2 cellular contexts compared by ENCODE assay signal in the genomic region with DNA sequence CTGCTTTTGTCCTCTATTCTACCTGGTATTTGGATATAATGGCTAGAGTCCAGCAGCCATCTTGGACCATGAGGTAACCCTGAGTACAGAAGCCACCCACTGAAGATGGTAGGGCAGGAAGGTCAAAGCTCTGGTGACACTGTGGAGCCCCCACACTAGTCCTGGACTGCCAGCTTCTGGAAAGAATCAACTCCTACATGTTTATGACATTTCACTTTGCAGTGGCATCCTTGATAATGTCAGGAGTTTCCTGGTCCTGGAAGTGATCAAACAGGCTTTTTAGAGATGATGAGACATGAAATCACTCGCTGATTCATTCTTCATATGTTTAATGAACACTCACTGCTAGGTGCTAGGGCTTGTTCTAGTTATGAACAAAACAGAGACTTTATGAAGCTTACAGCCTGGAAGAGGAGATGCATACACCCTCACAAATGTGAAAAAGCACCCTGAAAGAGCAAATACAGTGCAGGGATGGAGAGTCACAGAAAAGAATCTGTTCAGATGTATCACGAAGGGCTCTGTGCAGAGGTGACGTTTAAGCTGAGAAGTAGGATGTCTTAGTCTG.
A peak's percentile ranks its signal among the peaks of the same experiment; 100 is the strongest.
TF ChIP-seq lines count a peak whose summit lies in the region.

No MANE protein-coding gene starts in this region.

TF ChIP-seq in A549, 52 proteins besides CTCF, POLR2A, EP300 and RAD21:
- TF ChIP-seq POLR2AphosphoS2 (conservative IDR thresholded peaks at IDR 0.05; ENCODE audit: low read length) (no peak), CHD4 (IDR thresholded peaks at IDR 0.05; ENCODE audit: borderline replicate concordance) (no peak), JUNB (IDR thresholded peaks at IDR 0.05) (0 out of 2 replicates have a peak, but pooled peaks have one; percentile 12)

TF ChIP-seq in HepG2, 621 proteins besides CTCF, POLR2A, EP300 and RAD21:
- no peak for TF ChIP-seq CENPX (CRISPR knock-in tag; IDR thresholded peaks at IDR 0.05)
- TF ChIP-seq SALL2 (CRISPR knock-in tag; IDR thresholded peaks at IDR 0.05): 0 out of 2 replicates have a peak, but pooled peaks have one; percentile 45
- 0 out of 2 replicates have a peak, but pooled peaks have one; percentile 18 for TF ChIP-seq ZFY (CRISPR knock-in tag; IDR thresholded peaks at IDR 0.05)
- peak; percentile 24; the same call in 1 of the 2 replicates for TF ChIP-seq POLR2AphosphoS2 (IDR thresholded peaks at IDR 0.05; ENCODE audit: low read depth, low read length)
- TF ChIP-seq, protein P1, sequence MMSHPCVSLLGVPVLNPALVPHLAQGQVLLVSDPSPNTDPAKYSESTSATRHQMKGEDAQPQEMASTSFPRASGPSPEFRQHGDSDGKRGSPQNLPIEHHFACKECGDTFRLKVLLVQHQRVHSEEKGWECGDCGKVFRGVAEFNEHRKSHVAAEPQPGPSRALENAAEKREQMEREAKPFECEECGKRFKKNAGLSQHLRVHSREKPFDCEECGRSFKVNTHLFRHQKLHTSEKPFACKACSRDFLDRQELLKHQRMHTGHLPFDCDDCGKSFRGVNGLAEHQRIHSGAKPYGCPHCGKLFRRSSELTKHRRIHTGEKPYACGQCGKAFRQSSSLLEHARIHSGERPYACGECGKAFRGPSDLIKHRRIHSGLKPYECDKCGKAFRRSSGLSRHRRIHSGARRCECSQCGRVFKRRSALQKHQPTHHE (CRISPR knock-in tag; IDR thresholded peaks at IDR 0.05; ENCODE audit: borderline replicate concordance): no peak
- TF ChIP-seq, protein P2, sequence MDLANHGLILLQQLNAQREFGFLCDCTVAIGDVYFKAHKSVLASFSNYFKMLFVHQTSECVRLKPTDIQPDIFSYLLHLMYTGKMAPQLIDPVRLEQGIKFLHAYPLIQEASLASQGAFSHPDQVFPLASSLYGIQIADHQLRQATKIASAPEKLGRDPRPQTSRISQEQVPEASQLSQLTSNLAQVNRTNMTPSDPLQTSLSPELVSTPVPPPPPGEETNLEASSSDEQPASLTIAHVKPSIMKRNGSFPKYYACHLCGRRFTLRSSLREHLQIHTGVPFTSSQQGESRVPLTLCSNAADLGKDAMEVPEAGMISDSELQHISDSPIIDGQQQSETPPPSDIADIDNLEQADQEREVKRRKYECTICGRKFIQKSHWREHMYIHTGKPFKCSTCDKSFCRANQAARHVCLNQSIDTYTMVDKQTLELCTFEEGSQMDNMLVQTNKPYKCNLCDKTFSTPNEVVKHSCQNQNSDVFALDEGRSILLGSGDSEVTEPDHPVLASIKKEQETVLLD (CRISPR knock-in tag; IDR thresholded peaks at IDR 0.05; ENCODE audit: low read depth): no peak
- peak; percentile 15; the same call in 1 of the 2 replicates for TF ChIP-seq YEATS2 (CRISPR knock-in tag; IDR thresholded peaks at IDR 0.05; ENCODE audit: borderline replicate concordance)
- TF ChIP-seq, protein P3, sequence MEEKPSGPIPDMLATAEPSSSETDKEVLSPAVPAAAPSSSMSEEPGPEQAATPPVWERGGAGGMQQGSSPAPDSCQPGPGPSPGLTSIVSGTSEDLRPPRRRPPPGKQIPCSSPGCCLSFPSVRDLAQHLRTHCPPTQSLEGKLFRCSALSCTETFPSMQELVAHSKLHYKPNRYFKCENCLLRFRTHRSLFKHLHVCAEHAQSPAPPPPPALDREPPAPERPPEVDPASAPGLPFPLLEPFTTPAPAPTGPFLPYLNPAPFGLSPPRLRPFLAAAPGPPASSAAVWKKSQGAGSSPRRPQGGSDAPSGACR (CRISPR knock-in tag; IDR thresholded peaks at IDR 0.05): no peak
- peak; percentile 18 for TF ChIP-seq POLR2G (IDR thresholded peaks at IDR 0.05; ENCODE audit: low read depth, low read length)
- 0 out of 2 replicates have a peak, but pooled peaks have one; percentile 23 for TF ChIP-seq HOXA5 (CRISPR knock-in tag; IDR thresholded peaks at IDR 0.05)
